In the genomic region with DNA sequence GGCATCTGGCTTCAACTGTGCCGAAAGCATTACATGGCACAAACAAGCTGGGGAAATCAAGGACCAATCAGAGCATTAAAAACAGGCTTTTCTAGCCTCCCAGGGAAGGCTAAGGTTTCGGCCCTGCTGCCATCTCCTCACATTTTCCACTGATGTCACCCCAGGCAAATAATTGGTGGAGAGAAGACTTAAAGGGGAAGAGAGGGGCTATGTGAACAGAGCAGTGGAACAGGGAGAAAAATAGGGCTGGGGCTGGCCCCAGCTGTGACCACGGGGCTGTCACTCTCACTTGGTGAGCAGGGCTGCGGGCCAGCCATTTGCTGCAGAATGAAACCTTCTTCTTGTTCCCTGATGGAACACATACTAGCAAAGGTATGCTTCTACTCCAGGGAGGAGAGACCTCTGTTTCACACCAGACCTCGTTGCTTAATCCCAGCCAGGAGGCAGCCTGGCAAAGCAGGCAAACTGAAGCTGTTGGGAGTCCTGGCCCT, we compare ENCODE assay signal across 15 cellular contexts.
DNase-seq lines count a peak whose midpoint lies in the region; ATAC-seq, FAIRE-seq and TF ChIP-seq lines count a peak whose summit lies in the region.
"Had no signal": no experiment of that assay in that cellular context is flagged by ENCODE, and none has a peak within 500 bp of the region (broad histone marks: within the 10 kb centered on the region; RNA-seq: fewer than 3 reads in every experiment).

No MANE protein-coding gene starts in this region.

- no peak for TF ChIP-seq POLR2A in breast epithelium (IDR thresholded peaks at IDR 0.05)

- TF ChIP-seq CTCF in HEK293 (tag by site-specific recombination; IDR thresholded peaks at IDR 0.05) = no peak
- TF ChIP-seq CTCF in osteocyte (IDR thresholded peaks at IDR 0.05) = no peak
- no peak for TF ChIP-seq CTCF in breast epithelium (IDR thresholded peaks at IDR 0.05)

- no peaks in the 10 kb centered on the region for H3K36me3 Mint-ChIP-seq in activated T-helper 17 cell treated with anti-CD3 and anti-CD28 coated beads, Interleukin-2, amount 50 U/mL, for 72 hours (ENCODE audit: low read depth)
- H3K36me3 Mint-ChIP-seq in osteocyte (ENCODE audit: unreplicated experiment) (no peaks in the 10 kb centered on the region), immature natural killer cell (no peaks in the 10 kb centered on the region)
- H3K36me3 Mint-ChIP-seq: activated naive CD8-positive, alpha-beta T cell treated with anti-CD3 and anti-CD28 coated beads, Interleukin-2, amount 10 ng/mL, durations not matched to agents 7 days and 5 days had no signal

- peak overlapping the region; percentile 18 for H3K27ac Mint-ChIP-seq in activated T-helper 17 cell treated with anti-CD3 and anti-CD28 coated beads, Interleukin-2, amount 50 U/mL, for 72 hours
- peak overlapping the region; percentile 94 for H3K27ac Mint-ChIP-seq in osteocyte (ENCODE audit: unreplicated experiment)
- H3K27ac Mint-ChIP-seq in immature natural killer cell = no peak overlapping the region
- H3K27ac Mint-ChIP-seq: activated naive CD8-positive, alpha-beta T cell treated with anti-CD3 and anti-CD28 coated beads, Interleukin-2, amount 10 ng/mL, durations not matched to agents 7 days and 5 days had no signal

- H3K4me1 ChIP-seq in HEK293 (ENCODE audit: control insufficient read depth, insufficient read depth, low read length) (no peaks in the 10 kb centered on the region), breast epithelium (no peaks in the 10 kb centered on the region)
- H3K4me1 ChIP-seq: BLaER1 had no signal

- peaks cover 4% of the 10 kb centered on the region for H3K4me1 Mint-ChIP-seq in activated T-helper 17 cell treated with anti-CD3 and anti-CD28 coated beads, Interleukin-2, amount 50 U/mL, for 72 hours
- peaks cover 51% of the 10 kb centered on the region for H3K4me1 Mint-ChIP-seq in osteocyte (ENCODE audit: unreplicated experiment)
- H3K4me1 Mint-ChIP-seq in immature natural killer cell = no peaks in the 10 kb centered on the region
- H3K4me1 Mint-ChIP-seq: activated naive CD8-positive, alpha-beta T cell treated with anti-CD3 and anti-CD28 coated beads, Interleukin-2, amount 10 ng/mL, durations not matched to agents 7 days and 5 days had no signal

- peaks cover 6% of the 10 kb centered on the region for H3K27me3 Mint-ChIP-seq in activated T-helper 17 cell treated with anti-CD3 and anti-CD28 coated beads, Interleukin-2, amount 50 U/mL, for 72 hours
- peaks cover 2% of the 10 kb centered on the region for H3K27me3 Mint-ChIP-seq in osteocyte (ENCODE audit: unreplicated experiment)
- H3K27me3 Mint-ChIP-seq in immature natural killer cell (ENCODE audit: low read depth in 3 of 3) = peaks cover 0 to 1% (median 0%) of the 10 kb centered on the region in 3 donors
- H3K27me3 Mint-ChIP-seq: activated naive CD8-positive, alpha-beta T cell treated with anti-CD3 and anti-CD28 coated beads, Interleukin-2, amount 10 ng/mL, durations not matched to agents 7 days and 5 days had no signal

- POLR2A ChIA-PET in HEK293 (lab: Yijun Ruan, JAX) = no interaction called here

- H3K27me3 ChIP-seq in breast epithelium = no peaks in the 10 kb centered on the region
- H3K27me3 ChIP-seq: BLaER1 had no signal

- H3K27ac ChIP-seq in HEK293 (ENCODE audit: extremely low read depth, low read depth, low read length) = no peak overlapping the region
- H3K27ac ChIP-seq in breast epithelium = no peak overlapping the region
- H3K27ac ChIP-seq: BLaER1 had no signal

- H3K4me3 ChIP-seq in HEK293 (ENCODE audit: low read depth, low read length) = no peak overlapping the region
- no peak overlapping the region for H3K4me3 ChIP-seq in breast epithelium
- H3K4me3 ChIP-seq: BLaER1 had no signal

- no peaks in the 10 kb centered on the region for H3K9me3 Mint-ChIP-seq in activated T-helper 17 cell treated with anti-CD3 and anti-CD28 coated beads, Interleukin-2, amount 50 U/mL, for 72 hours
- no peaks in the 10 kb centered on the region for H3K9me3 Mint-ChIP-seq in osteocyte (ENCODE audit: unreplicated experiment)
- peaks cover 0 to 2% (median 0%) of the 10 kb centered on the region in 6 donors for H3K9me3 Mint-ChIP-seq in immature natural killer cell
- H3K9me3 Mint-ChIP-seq: activated naive CD8-positive, alpha-beta T cell treated with anti-CD3 and anti-CD28 coated beads, Interleukin-2, amount 10 ng/mL, durations not matched to agents 7 days and 5 days had no signal

- no peak for FAIRE-seq in HTR-8/SVneo (lab: Jason Lieb, UNC)
- FAIRE-seq: frontal cortex had no signal

- CTCF ChIA-PET in HEK293 (lab: Yijun Ruan, JAX) = interaction anchor here (1.3 to 1.7 kb wide), 2 partner anchors 51 to 839 kb away, joined by 3 to 5 read pairs; no protein-coding TSS in a partner anchor

- peak overlapping the region; percentile 28 for H3K4me3 Mint-ChIP-seq in activated T-helper 17 cell treated with anti-CD3 and anti-CD28 coated beads, Interleukin-2, amount 50 U/mL, for 72 hours
- H3K4me3 Mint-ChIP-seq in osteocyte (ENCODE audit: unreplicated experiment) (no peak overlapping the region), immature natural killer cell (no peak overlapping the region)
- H3K4me3 Mint-ChIP-seq: activated naive CD8-positive, alpha-beta T cell treated with anti-CD3 and anti-CD28 coated beads, Interleukin-2, amount 10 ng/mL, durations not matched to agents 7 days and 5 days had no signal

- intact Hi-C loops in Right ventricle myocardium superior (cut with DNase I) = no loop called here
- intact Hi-C loops in breast epithelium (cut with DNase I; ENCODE audit: low total_unique reads) = no loop called here

- H3K9me3 ChIP-seq in HEK293 (ENCODE audit: control insufficient read depth, insufficient read depth, low read depth, low read length) = no peaks in the 10 kb centered on the region
- no peaks in the 10 kb centered on the region for H3K9me3 ChIP-seq in breast epithelium
- H3K9me3 ChIP-seq: BLaER1 had no signal

- peak; percentile 31 for ATAC-seq in activated T-helper 17 cell treated with anti-CD3 and anti-CD28 coated beads, Interleukin-2, amount 50 U/mL, for 72 hours (replicated peaks)
- ATAC-seq in Right ventricle myocardium superior (ENCODE audit: poor library complexity) = peak; percentile 44

- peak; percentile 44 for DNase-seq in Right ventricle myocardium superior
- DNase-seq in osteocyte (ENCODE audit: extremely low spot score, unreplicated experiment) = no peak
- no peak for DNase-seq in HTR-8/SVneo (ENCODE audit: insufficient read length, low spot score)
- DNase-seq in breast epithelium (ENCODE audit: low spot score in 2 of 2) = no peak
- DNase-seq in HUDEP-2 (lab: John Stamatoyannopoulos, UW; ENCODE audit: unreplicated experiment in 76 of 76) = no peak
- no peak for DNase-seq in immature natural killer cell
- DNase-seq: activated naive CD8-positive, alpha-beta T cell treated with anti-CD3 and anti-CD28 coated beads, Interleukin-2, amount 10 ng/mL, durations not matched to agents 7 days and 5 days; DMS79; NCI-H345; stimulated activated CD4-positive, alpha-beta T cell treated with anti-CD3 and anti-CD28 coated beads, Interleukin-4, amount 100 ng/mL, for 24 hours; SW 1271 had no signal

- H3K36me3 ChIP-seq in HEK293 (ENCODE audit: control insufficient read depth in 2 of 2, insufficient read depth in 1 of 2, low read length in 2 of 2) = no peaks in the 10 kb centered on the region
- H3K36me3 ChIP-seq in breast epithelium = no peaks in the 10 kb centered on the region
- H3K36me3 ChIP-seq: BLaER1 had no signal

TF ChIP-seq in HEK293, 187 proteins besides CTCF, POLR2A, EP300 and RAD21:
- TF ChIP-seq ZNF132 (tag by site-specific recombination; IDR thresholded peaks at IDR 0.05; ENCODE audit: borderline replicate concordance) = no peak
- no peak for TF ChIP-seq ZNF221 (tag by site-specific recombination; IDR thresholded peaks at IDR 0.05; ENCODE audit: borderline replicate concordance)
- TF ChIP-seq SCRT2 (tag by site-specific recombination; IDR thresholded peaks at IDR 0.05) = no peak
- TF ChIP-seq, protein P1, sequence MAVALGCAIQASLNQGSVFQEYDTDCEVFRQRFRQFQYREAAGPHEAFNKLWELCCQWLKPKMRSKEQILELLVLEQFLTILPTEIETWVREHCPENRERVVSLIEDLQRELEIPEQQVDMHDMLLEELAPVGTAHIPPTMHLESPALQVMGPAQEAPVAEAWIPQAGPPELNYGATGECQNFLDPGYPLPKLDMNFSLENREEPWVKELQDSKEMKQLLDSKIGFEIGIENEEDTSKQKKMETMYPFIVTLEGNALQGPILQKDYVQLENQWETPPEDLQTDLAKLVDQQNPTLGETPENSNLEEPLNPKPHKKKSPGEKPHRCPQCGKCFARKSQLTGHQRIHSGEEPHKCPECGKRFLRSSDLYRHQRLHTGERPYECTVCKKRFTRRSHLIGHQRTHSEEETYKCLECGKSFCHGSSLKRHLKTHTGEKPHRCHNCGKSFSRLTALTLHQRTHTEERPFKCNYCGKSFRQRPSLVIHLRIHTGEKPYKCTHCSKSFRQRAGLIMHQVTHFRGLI (tag by site-specific recombination; IDR thresholded peaks at IDR 0.05) = peak; percentile 53; the same call in 1 of the 2 replicates
- no peak for TF ChIP-seq ZNF544 (tag by site-specific recombination; IDR thresholded peaks at IDR 0.05)
- TF ChIP-seq, protein P2, sequence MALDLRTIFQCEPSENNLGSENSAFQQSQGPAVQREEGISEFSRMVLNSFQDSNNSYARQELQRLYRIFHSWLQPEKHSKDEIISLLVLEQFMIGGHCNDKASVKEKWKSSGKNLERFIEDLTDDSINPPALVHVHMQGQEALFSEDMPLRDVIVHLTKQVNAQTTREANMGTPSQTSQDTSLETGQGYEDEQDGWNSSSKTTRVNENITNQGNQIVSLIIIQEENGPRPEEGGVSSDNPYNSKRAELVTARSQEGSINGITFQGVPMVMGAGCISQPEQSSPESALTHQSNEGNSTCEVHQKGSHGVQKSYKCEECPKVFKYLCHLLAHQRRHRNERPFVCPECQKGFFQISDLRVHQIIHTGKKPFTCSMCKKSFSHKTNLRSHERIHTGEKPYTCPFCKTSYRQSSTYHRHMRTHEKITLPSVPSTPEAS (tag by site-specific recombination; IDR thresholded peaks at IDR 0.05) = no peak
- TF ChIP-seq GLIS1 (tag by site-specific recombination; IDR thresholded peaks at IDR 0.05) = peak; percentile 70
- 0 out of 2 replicates have a peak, but pooled peaks have one; percentile 10 for TF ChIP-seq ZNF768 (tag by site-specific recombination; IDR thresholded peaks at IDR 0.05)
TF ChIP-seq in HEK293: peak in this region for 3.

Comparison
In these comparisons a context has a peak if more than half of its experiments do, and no peak if none do; other contexts are left out.
1. H3K27ac Mint-ChIP-seq: peak in activated T-helper 17 cell treated with anti-CD3 and anti-CD28 coated beads, Interleukin-2, amount 50 U/mL, for 72 hours (single experiment) and osteocyte (single experiment); none in immature natural killer cell (0 of 6).